8 cellular contexts compared by ENCODE assay signal in the genomic region with DNA sequence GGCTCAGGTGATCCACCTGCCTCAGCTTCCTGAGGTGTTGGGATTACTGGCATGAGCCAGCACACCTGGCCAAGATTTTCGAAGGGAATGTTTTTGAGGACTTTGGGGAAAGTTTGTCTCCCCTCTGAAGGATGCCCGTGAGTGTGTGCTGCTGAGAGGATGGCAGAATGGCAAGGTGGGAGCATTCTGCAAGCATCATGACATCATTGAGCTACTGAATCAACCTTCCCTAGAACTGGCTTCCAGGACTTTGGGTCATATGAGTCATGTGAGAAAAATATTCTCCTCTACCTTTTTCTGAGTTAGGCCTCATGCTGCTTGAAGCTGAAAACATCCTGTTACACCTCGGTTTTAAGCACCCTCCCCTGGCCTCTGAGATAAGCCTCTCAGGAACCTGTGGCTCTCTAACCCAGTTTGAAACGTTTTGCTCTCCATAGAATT. TPM values are rescaled to one million over a fixed set of nuclear protein-coding genes. Genes with fewer than 3 reads are reported as not detected.
DNase-seq lines count a peak whose midpoint lies in the region; ATAC-seq and TF ChIP-seq lines count a peak whose summit lies in the region.

No MANE protein-coding gene starts in this region.

- H3K4me1 ChIP-seq in CD4-positive, alpha-beta memory T cell (ENCODE audit: insufficient read depth, low read length), result peaks cover 96% of the 10 kb centered on the region

- POLR2A ChIA-PET in CD4-positive, alpha-beta memory T cell (lab: Charles Lee; ENCODE audit: partially characterized antibody), result interaction anchor here (0.7 to 19.4 kb wide), 14 partner anchors 8 to 90 kb away, joined by 3 to 546 read pairs (median 8); a partner anchor contains a TSS

- H3K9me3 Mint-ChIP-seq in CD4-positive, alpha-beta memory T cell, result no peaks in the 10 kb centered on the region

- ATAC-seq in GM21825 (IDR thresholded peaks at IDR 0.05; ENCODE audit: unreplicated experiment) (peak; percentile 44), HG03097 (IDR thresholded peaks at IDR 0.05; ENCODE audit: low FRiP score, unreplicated experiment) (no peak)

- peak; percentile 63 to 84 (median 69) for DNase-seq in CD4-positive, alpha-beta memory T cell
- peak; percentile 63 to 67 for DNase-seq in activated CD4-positive, alpha-beta T cell treated with anti-CD3 and anti-CD28 coated beads for 4 hours
- peak; percentile 65 to 72 for DNase-seq in erythroblast (lab: John Stamatoyannopoulos, UW)
- DNase-seq in stimulated activated naive CD4-positive, alpha-beta T cell treated with Interleukin-2 at 50 U/mL for 16 hours (lab: John Stamatoyannopoulos, UW), result peak; percentile 55
- no peak for DNase-seq in GOT3 (lab: John Stamatoyannopoulos, UW)
- DNase-seq in putamen (ENCODE audit: low spot score), result no peak

- no peaks in the 10 kb centered on the region for H3K27me3 ChIP-seq in CD4-positive, alpha-beta memory T cell (ENCODE audit: insufficient read depth, low read length)

- H3K36me3 ChIP-seq in CD4-positive, alpha-beta memory T cell (ENCODE audit: insufficient read depth, low read length), result no peaks in the 10 kb centered on the region

- H3K27me3 Mint-ChIP-seq in CD4-positive, alpha-beta memory T cell, result no peaks in the 10 kb centered on the region

- peaks cover 70 to 97% (median 82%) of the 10 kb centered on the region in 4 donors for H3K4me1 Mint-ChIP-seq in CD4-positive, alpha-beta memory T cell

- intact Hi-C loops in CD4-positive, alpha-beta memory T cell (cut with micrococcal nuclease), result loop anchor here (1.0 kb wide), 3 partner anchors 9 to 31 kb away; a partner anchor contains a TSS

- peak overlapping the region in 1 of 2 donors; percentile 38 for H3K4me3 ChIP-seq in CD4-positive, alpha-beta memory T cell (ENCODE audit: low read length in 2 of 2)

- CTCF ChIA-PET in CD4-positive, alpha-beta memory T cell (lab: Charles Lee; ENCODE audit: partially characterized antibody), result interaction anchor here (0.5 to 5.7 kb wide), 14 partner anchors 8 to 77 kb away, joined by 3 to 34 read pairs (median 11); a partner anchor contains a TSS

- peaks cover 0 to 29% of the 10 kb centered on the region in 2 donors for H3K36me3 Mint-ChIP-seq in CD4-positive, alpha-beta memory T cell

- H3K27ac ChIP-seq in CD4-positive, alpha-beta memory T cell (ENCODE audit: low read depth, low read length), result peak overlapping the region; percentile 64

- H3K4me3 Mint-ChIP-seq in CD4-positive, alpha-beta memory T cell, result peak overlapping the region; percentile 64 to 85 (median 80)

- TF ChIP-seq POLR2A in erythroblast (IDR thresholded peaks at IDR 0.05; ENCODE audit: low read length), result no peak

- peak overlapping the region; percentile 94 to 99 (median 97) for H3K27ac Mint-ChIP-seq in CD4-positive, alpha-beta memory T cell

- H3K9me3 ChIP-seq in CD4-positive, alpha-beta memory T cell (ENCODE audit: control insufficient read depth in 1 of 2, low read length in 2 of 2), result no peaks in the 10 kb centered on the region

RNA-seq across cellular contexts. Expression of a gene that starts 31.0 kb away (rescaled TPM):
- 10 to 100 TPM; 62.5 to 65.6 TPM for total RNA-seq in CD4-positive, alpha-beta memory T cell
- polyA plus RNA-seq in CD4-positive, alpha-beta memory T cell, result 10 to 100 TPM; 20.8 to 43.8 TPM

Comparison
In these comparisons a context has a peak if more than half of its experiments do, and no peak if none do; other contexts are left out.
1. DNase-seq: peak in CD4-positive, alpha-beta memory T cell (5 of 5), activated CD4-positive, alpha-beta T cell treated with anti-CD3 and anti-CD28 coated beads for 4 hours (2 of 2), erythroblast (2 of 2) and stimulated activated naive CD4-positive, alpha-beta T cell treated with Interleukin-2 at 50 U/mL for 16 hours (single experiment); none in GOT3 (single experiment) and putamen (single experiment).